ENCODE assay signal across 18 cellular contexts in the genomic region with DNA sequence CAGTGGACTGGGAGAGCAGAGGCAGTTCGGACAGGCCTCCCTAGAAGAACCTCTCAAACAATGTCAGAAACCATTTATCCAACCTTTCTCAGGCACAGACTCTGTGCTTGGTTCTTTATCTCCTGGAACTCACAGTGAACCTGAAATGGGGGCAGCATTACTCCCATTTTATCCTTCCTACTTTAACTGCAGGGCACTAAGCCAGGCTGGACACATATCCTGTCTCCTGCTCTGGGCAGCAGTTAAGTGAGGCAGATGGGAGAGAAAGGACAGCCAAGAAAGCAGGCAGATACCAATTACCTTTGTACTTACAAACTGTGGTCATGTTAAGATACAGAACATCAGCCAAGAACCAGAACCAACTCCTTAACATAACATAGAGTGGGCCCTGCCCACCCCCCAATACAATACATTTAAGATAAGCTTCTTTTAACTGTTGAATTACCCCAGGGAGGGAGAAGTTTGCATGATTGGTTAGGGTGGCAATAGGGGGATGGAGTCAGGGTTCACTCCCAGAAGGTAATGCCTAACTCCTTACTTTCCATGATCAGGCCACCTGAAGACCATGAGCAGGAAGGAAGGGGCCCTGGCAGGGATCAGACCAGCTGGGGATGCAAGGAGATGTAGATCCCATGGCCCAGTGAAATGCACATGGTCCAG. TPM values are rescaled to one million over a fixed set of nuclear protein-coding genes. Genes with fewer than 3 reads are reported as not detected.
A peak's percentile ranks its signal among the peaks of the same experiment; 100 is the strongest.
DNase-seq lines count a peak whose midpoint lies in the region; ATAC-seq and TF ChIP-seq lines count a peak whose summit lies in the region.
"Had no signal": no experiment of that assay in that cellular context is flagged by ENCODE, and none has a peak within 500 bp of the region (broad histone marks: within the 10 kb centered on the region; RNA-seq: fewer than 3 reads in every experiment).

No MANE protein-coding gene starts in this region.

- no peaks in the 10 kb centered on the region for H3K9me2 ChIP-seq in HCT116 (ENCODE audit: insufficient read depth)

- H3K36me3 ChIP-seq in HCT116 (ENCODE audit: control insufficient read depth in 1 of 2, insufficient read depth in 2 of 2, low read length in 2 of 2) (peaks cover 21 to 36% of the 10 kb centered on the region in 2 experiments; a peak in 3 of 4 replicates), osteoblast (ENCODE audit: insufficient read depth, low read length) (peaks cover 24% of the 10 kb centered on the region), BE2C (peaks cover 4% of the 10 kb centered on the region)

- H2AFZ ChIP-seq in HCT116 (ENCODE audit: low read depth, low read length, poor library complexity, severe bottlenecking) (no peak overlapping the region), osteoblast (ENCODE audit: low read length) (no peak overlapping the region)

- no peak for DNase-seq in HCT116 (ENCODE audit: low read depth, low spot score)
- no peak for DNase-seq in T-helper 17 cell
- peak; percentile 40 for DNase-seq in fibroblast of mammary gland (ENCODE audit: low read depth)
- DNase-seq in osteoblast (ENCODE audit: insufficient read length, low spot score, missing footprints): peak; percentile 76
- DNase-seq in NCI-H82 (lab: John Stamatoyannopoulos, UW): no peak
- no peak for DNase-seq in BE2C
- DNase-seq: activated CD4-positive, alpha-beta T cell treated with anti-CD3 and anti-CD28 coated beads for 1 hour; activated gamma-delta T cell; anterior cingulate cortex; DMS153; naive thymus-derived CD4-positive, alpha-beta T cell; NCI-H2227 treated with DMSO at 0.1 percent for 48 hours; SJCRH30; T-helper 9 cell had no signal

- peaks cover 5% of the 10 kb centered on the region; the same call in 1 of the 2 replicates for H3K79me2 ChIP-seq in HCT116 (ENCODE audit: insufficient read depth, low read length)
- no peaks in the 10 kb centered on the region for H3K79me2 ChIP-seq in osteoblast (ENCODE audit: insufficient read depth, low read length)

- no peaks in the 10 kb centered on the region for H3K27me3 Mint-ChIP-seq in T-helper 17 cell

- H3K4me3 Mint-ChIP-seq in T-helper 17 cell: no peak overlapping the region
- H3K4me3 Mint-ChIP-seq: naive thymus-derived CD4-positive, alpha-beta T cell had no signal

- H3K36me3 Mint-ChIP-seq in T-helper 17 cell (ENCODE audit: low read depth): peaks cover 5% of the 10 kb centered on the region

- ATAC-seq in HCT116: peak; percentile 16; the same call in 1 of the 2 replicates
- no peak for ATAC-seq in T-helper 17 cell
- ATAC-seq in GM21786 (IDR thresholded peaks at IDR 0.05; ENCODE audit: unreplicated experiment): no peak
- ATAC-seq: naive thymus-derived CD4-positive, alpha-beta T cell had no signal

- H3K4me3 ChIP-seq in HCT116 (replicated peaks in 1 of 2; ENCODE audit: low read depth in 1 of 2, low read length in 2 of 2) (no peak overlapping the region), fibroblast of mammary gland (ENCODE audit: control insufficient read depth, low read depth, low read length) (no peak overlapping the region), osteoblast (ENCODE audit: insufficient read depth, low read length) (no peak overlapping the region), BE2C (ENCODE audit: low read depth, low read length) (no peak overlapping the region)
- H3K4me3 ChIP-seq: SJCRH30, smooth muscle cell had no signal

- H3K9me3 ChIP-seq in HCT116 (ENCODE audit: control insufficient read depth in 1 of 2, insufficient read depth in 1 of 2, low read depth in 1 of 2, low read length in 2 of 2) (no peaks in the 10 kb centered on the region), T-helper 17 cell (ENCODE audit: control insufficient read depth, low read length, poor library complexity, severe bottlenecking) (no peaks in the 10 kb centered on the region), osteoblast (ENCODE audit: low read depth, low read length) (no peaks in the 10 kb centered on the region), BE2C (no peaks in the 10 kb centered on the region)
- H3K9me3 ChIP-seq: SJCRH30 had no signal

- peak overlapping the region; percentile 66 for H3K27ac Mint-ChIP-seq in T-helper 17 cell

- H4K20me1 ChIP-seq in HCT116 (ENCODE audit: insufficient read depth): no peaks in the 10 kb centered on the region
- H4K20me1 ChIP-seq in osteoblast (ENCODE audit: insufficient read depth, low read length): no peaks in the 10 kb centered on the region

- peak overlapping the region; percentile 2 for H3K27ac ChIP-seq in HCT116 (ENCODE audit: low read depth, low read length)
- no peak overlapping the region for H3K27ac ChIP-seq in osteoblast (ENCODE audit: low read depth, low read length)
- H3K27ac ChIP-seq: C4-2B, SJCRH30 had no signal

- H3K4me1 Mint-ChIP-seq in T-helper 17 cell: peaks cover 3% of the 10 kb centered on the region

- H3K4me2 ChIP-seq in HCT116 (ENCODE audit: low read length) (peak overlapping the region; percentile 23; the same call in 1 of the 2 replicates), osteoblast (ENCODE audit: insufficient read depth, low read length) (no peak overlapping the region)
- H3K4me2 ChIP-seq: smooth muscle cell had no signal

- peaks cover 9 to 20% of the 10 kb centered on the region in 2 experiments for H3K4me1 ChIP-seq in HCT116 (ENCODE audit: control insufficient read depth in 1 of 2, insufficient read depth in 2 of 2, low read length in 2 of 2)
- no peaks in the 10 kb centered on the region for H3K4me1 ChIP-seq in osteoblast (ENCODE audit: insufficient read depth, low read length)
- no peaks in the 10 kb centered on the region for H3K4me1 ChIP-seq in BE2C
- H3K4me1 ChIP-seq: SJCRH30 had no signal

- TF ChIP-seq RAD21 in HCT116 (IDR thresholded peaks at IDR 0.05; ENCODE audit: low read depth): no peak

- CTCF ChIA-PET in HCT116 (lab: Charles Lee): no interaction called here

- RAD21 ChIA-PET in HCT116 (lab: Charles Lee; ENCODE audit: low non-redundant PET in 1 of 2, low total read pairs in 2 of 2, uncharacterized antibody in 2 of 2, unreplicated experiment in 2 of 2): no interaction called here

- POLR2A ChIA-PET in HCT116 (lab: Charles Lee): no interaction called here

- no TSS peak for BruUV-seq in HCT116 (replicated peaks; lab: Mats Ljungman, UMichigan)

- TF ChIP-seq POLR2A in HCT116 (IDR thresholded peaks at IDR 0.05; ENCODE audit: borderline replicate concordance, extremely low read depth, insufficient read depth, insufficient read length): no peak

- intact Hi-C loops in HCT116 (cut with micrococcal nuclease): no loop called here

- no peaks in the 10 kb centered on the region for H3K27me3 ChIP-seq in HCT116 (ENCODE audit: insufficient read depth, low read length)
- H3K27me3 ChIP-seq in osteoblast (ENCODE audit: insufficient read depth, low read length): no peaks in the 10 kb centered on the region
- H3K27me3 ChIP-seq in BE2C: no peaks in the 10 kb centered on the region
- H3K27me3 ChIP-seq: SJCRH30 had no signal

- H3K9ac ChIP-seq in HCT116 (ENCODE audit: low read length): no peak overlapping the region

- TF ChIP-seq CTCF in HCT116 (IDR thresholded peaks at IDR 0.05 in 2 of 3, conservative IDR thresholded peaks at IDR 0.05 in 1 of 3; ENCODE audit: borderline replicate concordance in 1 of 3, insufficient read depth in 1 of 3, low read depth in 2 of 3, low read length in 2 of 3): no peak
- no peak for TF ChIP-seq CTCF in fibroblast of mammary gland (conservative IDR thresholded peaks at IDR 0.05; ENCODE audit: control insufficient read depth, insufficient read depth, low read depth, low read length)
- TF ChIP-seq CTCF in osteoblast (IDR thresholded peaks at IDR 0.05; ENCODE audit: extremely low read depth, low read depth, low read length): no peak
- TF ChIP-seq CTCF in BE2C (IDR thresholded peaks at IDR 0.05; ENCODE audit: low read depth, low read length): no peak

TF ChIP-seq in HCT116, 20 proteins besides CTCF, POLR2A, EP300 and RAD21:
- TF ChIP-seq ELF1 (IDR thresholded peaks at IDR 0.05; ENCODE audit: borderline replicate concordance, low read depth): no peak
- TF ChIP-seq SIN3A (IDR thresholded peaks at IDR 0.05; ENCODE audit: low read depth): no peak
- TF ChIP-seq TCF7L2 (IDR thresholded peaks at IDR 0.05; ENCODE audit: borderline replicate concordance, extremely low read depth, insufficient read depth, insufficient read length): no peak
- TF ChIP-seq POLR2AphosphoS5 (IDR thresholded peaks at IDR 0.05; ENCODE audit: low read depth, low read length): no peak
- no peak for TF ChIP-seq EZH2phosphoT487 (IDR thresholded peaks at IDR 0.05; ENCODE audit: borderline replicate concordance)
- no peak for TF ChIP-seq EGR1 (IDR thresholded peaks at IDR 0.05; ENCODE audit: low read depth)
- no peak for TF ChIP-seq CBX3 (IDR thresholded peaks at IDR 0.05; ENCODE audit: low read depth)
- no peak for TF ChIP-seq ZFX (IDR thresholded peaks at IDR 0.05)
- no peak for TF ChIP-seq ZNF274 (IDR thresholded peaks at IDR 0.05; ENCODE audit: low read depth, low read length)
- no peak for TF ChIP-seq CEBPB (IDR thresholded peaks at IDR 0.05; ENCODE audit: low read depth)
TF ChIP-seq in HCT116: peak in this region for 0.

RNA-seq across cellular contexts. Expression of a gene that starts 10.9 kb away (rescaled TPM):
- total RNA-seq in HCT116 (2021; ENCODE audit: unreplicated experiment) (23.0 TPM), T-helper 17 cell (1 to 10 TPM in 1 of 2 donors, under 1 TPM in 1; 0.62 to 1.3 TPM), osteoblast (not detected in 2 replicates)
- polyA plus RNA-seq in HCT116 (2012): 27.4 and 29.6 TPM in 2 replicates
- polyA plus RNA-seq in BE2C (2012; ENCODE audit: insufficient read depth, insufficient read length, low read depth): not detected
- total RNA-seq: LHCN-M2, SJCRH30 had no signal

RNA-seq across cellular contexts. Expression of a gene that starts 27.9 kb away (rescaled TPM):
- total RNA-seq in HCT116 (2021; ENCODE audit: unreplicated experiment) (119 TPM), T-helper 17 cell (10 to 100 TPM; 41.8 to 43.0 TPM), osteoblast (15.9 and 17.4 TPM in 2 replicates)
- 105 and 121 TPM in 2 replicates for polyA plus RNA-seq in HCT116 (2012)
- polyA plus RNA-seq in BE2C (2012; ENCODE audit: insufficient read depth, insufficient read length, low read depth): 158 TPM

RNA-seq across cellular contexts. Expression of a gene that starts 35.6 kb away (rescaled TPM):
- total RNA-seq in HCT116 (2021; ENCODE audit: unreplicated experiment) (not detected), T-helper 17 cell (not detected), osteoblast (not detected in 2 replicates)
- 0.11 TPM in 1 of 2 replicates, not detected in the other for polyA plus RNA-seq in HCT116 (2012)
- polyA plus RNA-seq in BE2C (2012; ENCODE audit: insufficient read depth, insufficient read length, low read depth): 1.0 TPM
- total RNA-seq: LHCN-M2; naive thymus-derived CD4-positive, alpha-beta T cell; SJCRH30; smooth muscle cell had no signal
- polyA plus RNA-seq: naive thymus-derived CD4-positive, alpha-beta T cell; smooth muscle cell had no signal

RNA-seq across cellular contexts. Expression of a gene that starts 44.1 kb away (rescaled TPM):
- 76.9 TPM for total RNA-seq in HCT116 (2021; ENCODE audit: unreplicated experiment)
- 25.0 and 39.1 TPM in 2 replicates for polyA plus RNA-seq in HCT116 (2012)
- total RNA-seq in T-helper 17 cell: under 1 TPM in 1 of 2 donors, not detected in 1; 0.22 TPM
- 6.5 TPM in 2 replicates for total RNA-seq in osteoblast
- polyA plus RNA-seq in BE2C (2012; ENCODE audit: insufficient read depth, insufficient read length, low read depth): 0.37 TPM
- polyA plus RNA-seq: naive thymus-derived CD4-positive, alpha-beta T cell had no signal

RNA-seq across cellular contexts. Expression of a gene that starts 49.1 kb away (rescaled TPM):
- total RNA-seq in HCT116 (2021; ENCODE audit: unreplicated experiment): 14.8 TPM
- 7.2 and 8.1 TPM in 2 replicates for polyA plus RNA-seq in HCT116 (2012)
- total RNA-seq in T-helper 17 cell: 10 to 100 TPM; 26.4 to 43.2 TPM
- total RNA-seq in osteoblast: 10.3 and 10.9 TPM in 2 replicates
- 7.7 TPM for polyA plus RNA-seq in BE2C (2012; ENCODE audit: insufficient read depth, insufficient read length, low read depth)

Comparison
In these comparisons a context has a peak if more than half of its experiments do, and no peak if none do; other contexts are left out.
1. DNase-seq: peak in fibroblast of mammary gland (single experiment) and osteoblast (single experiment); none in HCT116 (single experiment), T-helper 17 cell (0 of 3), NCI-H82 (single experiment) and BE2C (single experiment).
2. RNA of a gene that starts 10.9 kb away (total RNA-seq): 23.0 TPM in HCT116 (single experiment); 0.62 to 1.3 TPM in T-helper 17 cell and not detected in osteoblast; every median in the first group is over 10 times any median in the second.